ENCODE assay signal across 20 cellular contexts in genomic region chr2:65503746-65504145, GRCh38.
"Had no signal": no experiment of that assay in that cellular context is flagged by ENCODE, and none has a peak within 500 bp of the region (broad histone marks: within the 10 kb centered on the region; RNA-seq: fewer than 3 reads in every experiment).

No MANE protein-coding gene starts in this region.

- H3K27me3 ChIP-seq: body of pancreas, colonic mucosa, foreskin keratinocyte, right atrium auricular region, stomach, upper lobe of left lung had no signal

- H3K9me3 Mint-ChIP-seq: activated T-helper 1 cell treated with anti-CD3 and anti-CD28 coated beads, Interleukin-12 subunit alpha, Interleukin-12 subunit beta, Interleukin-2, Interleukin-4 antibody, amounts not matched to agents 30 ng/mL and 10 ng/mL and 1 ng/mL, durations not matched to agents 14 hours and 24 hours and 36 hours had no signal

- ATAC-seq: body of pancreas; foreskin keratinocyte; naive thymus-derived CD8-positive, alpha-beta T cell had no signal

- H3K4me1 ChIP-seq: body of pancreas, colonic mucosa, right atrium auricular region, stomach had no signal

- H3K36me3 Mint-ChIP-seq: activated naive CD8-positive, alpha-beta T cell had no signal

- H3K27ac Mint-ChIP-seq: activated naive CD8-positive, alpha-beta T cell; activated T-helper 1 cell treated with anti-CD3 and anti-CD28 coated beads, Interleukin-12 subunit alpha, Interleukin-12 subunit beta, Interleukin-2, Interleukin-4 antibody, amounts not matched to agents 30 ng/mL and 10 ng/mL and 1 ng/mL, durations not matched to agents 14 hours and 24 hours and 36 hours; naive thymus-derived CD8-positive, alpha-beta T cell; progenitor cell of endocrine pancreas had no signal

- H3K27ac ChIP-seq: body of pancreas, colonic mucosa, foreskin keratinocyte, right atrium auricular region, skin epidermis, stomach, thoracic aorta, upper lobe of left lung, WERI-Rb-1 had no signal

- H3K36me3 ChIP-seq: colonic mucosa, right atrium auricular region, stomach, thoracic aorta, upper lobe of left lung, WERI-Rb-1 had no signal

- H3K4me1 Mint-ChIP-seq: naive thymus-derived CD8-positive, alpha-beta T cell had no signal

- H3K9me3 ChIP-seq: body of pancreas, colonic mucosa, right atrium auricular region, thoracic aorta, upper lobe of left lung had no signal

- H3K4me3 ChIP-seq: body of pancreas, colonic mucosa, right atrium auricular region, skin epidermis, stomach, thoracic aorta, upper lobe of left lung had no signal

- DNase-seq: activated CD4-positive, alpha-beta T cell treated with anti-CD3 and anti-CD28 coated beads, Interleukin-2, amount 50 U/mL, for 48 hours; activated T-cell treated with anti-CD3 and anti-CD28 coated beads for 4 hours; amniotic stem cell; body of pancreas; colonic mucosa; foreskin keratinocyte; glutamatergic neuron; kidney glomerular epithelial cell; mesenchymal stem cell; naive thymus-derived CD8-positive, alpha-beta T cell; stomach; SW 1271; upper lobe of left lung; WERI-Rb-1 had no signal

- H3K4me3 Mint-ChIP-seq: activated naive CD8-positive, alpha-beta T cell; activated T-helper 1 cell treated with anti-CD3 and anti-CD28 coated beads, Interleukin-12 subunit alpha, Interleukin-12 subunit beta, Interleukin-2, Interleukin-4 antibody, amounts not matched to agents 30 ng/mL and 10 ng/mL and 1 ng/mL, durations not matched to agents 14 hours and 24 hours and 36 hours; naive thymus-derived CD8-positive, alpha-beta T cell had no signal
